In genomic region chr21:43317959-43318358, GRCh38 we compare ENCODE assay signal across 2 cellular contexts.
TF ChIP-seq lines count a peak whose summit lies in the region.

No MANE protein-coding gene starts in this region.

TF ChIP-seq in GM23338, 12 proteins besides CTCF, POLR2A, EP300 and RAD21:
- TF ChIP-seq ZNF462 (CRISPR knock-in tag; IDR thresholded peaks at IDR 0.05) (no peak), EZH2phosphoT487 (IDR thresholded peaks at IDR 0.05; ENCODE audit: unreplicated experiment) (no peak), POLR2AphosphoS5 (IDR thresholded peaks at IDR 0.05; ENCODE audit: low read depth) (no peak), ZNF114 (CRISPR knock-in tag; IDR thresholded peaks at IDR 0.05) (no peak), REST (IDR thresholded peaks at IDR 0.05; ENCODE audit: unreplicated experiment) (no peak), EZH2 (IDR thresholded peaks at IDR 0.05; ENCODE audit: low read depth, unreplicated experiment) (no peak), ZNF331 (CRISPR knock-in tag; IDR thresholded peaks at IDR 0.05; ENCODE audit: low read depth) (no peak), JUNB (IDR thresholded peaks at IDR 0.05; ENCODE audit: unreplicated experiment) (no peak), STAT1 (IDR thresholded peaks at IDR 0.05; ENCODE audit: unreplicated experiment) (no peak), CREB1 (CRISPR knock-in tag; IDR thresholded peaks at IDR 0.05; ENCODE audit: low read depth) (no peak), ETS1 (IDR thresholded peaks at IDR 0.05) (no peak), NANOG (IDR thresholded peaks at IDR 0.05; ENCODE audit: borderline replicate concordance) (no peak)

TF ChIP-seq in H1, 55 proteins besides CTCF, POLR2A, EP300 and RAD21 (continued from another document):
- TF ChIP-seq CHD7 (IDR thresholded peaks at IDR 0.05; ENCODE audit: insufficient replicate concordance, low read length) (no peak), ASH2L (IDR thresholded peaks at IDR 0.05; ENCODE audit: low read length) (no peak), USF2 (IDR thresholded peaks at IDR 0.05; ENCODE audit: low read length) (no peak), RXRA (IDR thresholded peaks at IDR 0.05; ENCODE audit: insufficient read depth, low read depth, low read length) (no peak), YY1 (IDR thresholded peaks at IDR 0.05; ENCODE audit: low read depth, low read length) (no peak), KDM4A (IDR thresholded peaks at IDR 0.05; ENCODE audit: low read depth, low read length, severe bottlenecking) (no peak), JUN (IDR thresholded peaks at IDR 0.05; ENCODE audit: low read depth, low read length) (no peak)
